ENCODE assay signal across 2 cellular contexts in genomic region chr14:59159169-59159568, GRCh38.
TF ChIP-seq lines count a peak whose summit lies in the region.

No MANE protein-coding gene starts in this region.

TF ChIP-seq in GM23338, 12 proteins besides CTCF, POLR2A, EP300 and RAD21:
- TF ChIP-seq, protein P1, sequence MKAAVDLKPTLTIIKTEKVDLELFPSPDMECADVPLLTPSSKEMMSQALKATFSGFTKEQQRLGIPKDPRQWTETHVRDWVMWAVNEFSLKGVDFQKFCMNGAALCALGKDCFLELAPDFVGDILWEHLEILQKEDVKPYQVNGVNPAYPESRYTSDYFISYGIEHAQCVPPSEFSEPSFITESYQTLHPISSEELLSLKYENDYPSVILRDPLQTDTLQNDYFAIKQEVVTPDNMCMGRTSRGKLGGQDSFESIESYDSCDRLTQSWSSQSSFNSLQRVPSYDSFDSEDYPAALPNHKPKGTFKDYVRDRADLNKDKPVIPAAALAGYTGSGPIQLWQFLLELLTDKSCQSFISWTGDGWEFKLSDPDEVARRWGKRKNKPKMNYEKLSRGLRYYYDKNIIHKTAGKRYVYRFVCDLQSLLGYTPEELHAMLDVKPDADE (IDR thresholded peaks at IDR 0.05): no peak
- TF ChIP-seq EZH2 (IDR thresholded peaks at IDR 0.05; ENCODE audit: low read depth, unreplicated experiment): no peak

TF ChIP-seq in IMR-90, 13 proteins besides CTCF, POLR2A, EP300 and RAD21:
- TF ChIP-seq SMC3 (IDR thresholded peaks at IDR 0.05; ENCODE audit: low read depth, low read length) (no peak), MAFK (IDR thresholded peaks at IDR 0.05; ENCODE audit: low read depth, low read length) (no peak), MAZ (IDR thresholded peaks at IDR 0.05; ENCODE audit: borderline replicate concordance, low read depth, low read length) (no peak), RFX5 (IDR thresholded peaks at IDR 0.05; ENCODE audit: low read depth, low read length) (no peak), RCOR1 (IDR thresholded peaks at IDR 0.05; ENCODE audit: insufficient replicate concordance, low read length) (no peak), FOS (IDR thresholded peaks at IDR 0.05; ENCODE audit: low read depth, low read length) (no peak), MXI1 (IDR thresholded peaks at IDR 0.05; ENCODE audit: borderline replicate concordance, low read depth, low read length) (no peak), CEBPB (IDR thresholded peaks at IDR 0.05; ENCODE audit: low read depth, low read length) (no peak), NFE2L2 (IDR thresholded peaks at IDR 0.05; ENCODE audit: low read depth, low read length) (no peak), USF2 (IDR thresholded peaks at IDR 0.05; ENCODE audit: low read depth, low read length) (no peak), BHLHE40 (IDR thresholded peaks at IDR 0.05; ENCODE audit: low read depth, low read length) (no peak), CHD1 (IDR thresholded peaks at IDR 0.05; ENCODE audit: low read depth, low read length) (no peak)
- TF ChIP-seq, protein P2, sequence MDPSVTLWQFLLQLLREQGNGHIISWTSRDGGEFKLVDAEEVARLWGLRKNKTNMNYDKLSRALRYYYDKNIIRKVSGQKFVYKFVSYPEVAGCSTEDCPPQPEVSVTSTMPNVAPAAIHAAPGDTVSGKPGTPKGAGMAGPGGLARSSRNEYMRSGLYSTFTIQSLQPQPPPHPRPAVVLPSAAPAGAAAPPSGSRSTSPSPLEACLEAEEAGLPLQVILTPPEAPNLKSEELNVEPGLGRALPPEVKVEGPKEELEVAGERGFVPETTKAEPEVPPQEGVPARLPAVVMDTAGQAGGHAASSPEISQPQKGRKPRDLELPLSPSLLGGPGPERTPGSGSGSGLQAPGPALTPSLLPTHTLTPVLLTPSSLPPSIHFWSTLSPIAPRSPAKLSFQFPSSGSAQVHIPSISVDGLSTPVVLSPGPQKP (IDR thresholded peaks at IDR 0.05; ENCODE audit: borderline replicate concordance, low read depth, low read length): no peak
TF ChIP-seq in IMR-90: peak in this region for 0.
